In the genomic region with DNA sequence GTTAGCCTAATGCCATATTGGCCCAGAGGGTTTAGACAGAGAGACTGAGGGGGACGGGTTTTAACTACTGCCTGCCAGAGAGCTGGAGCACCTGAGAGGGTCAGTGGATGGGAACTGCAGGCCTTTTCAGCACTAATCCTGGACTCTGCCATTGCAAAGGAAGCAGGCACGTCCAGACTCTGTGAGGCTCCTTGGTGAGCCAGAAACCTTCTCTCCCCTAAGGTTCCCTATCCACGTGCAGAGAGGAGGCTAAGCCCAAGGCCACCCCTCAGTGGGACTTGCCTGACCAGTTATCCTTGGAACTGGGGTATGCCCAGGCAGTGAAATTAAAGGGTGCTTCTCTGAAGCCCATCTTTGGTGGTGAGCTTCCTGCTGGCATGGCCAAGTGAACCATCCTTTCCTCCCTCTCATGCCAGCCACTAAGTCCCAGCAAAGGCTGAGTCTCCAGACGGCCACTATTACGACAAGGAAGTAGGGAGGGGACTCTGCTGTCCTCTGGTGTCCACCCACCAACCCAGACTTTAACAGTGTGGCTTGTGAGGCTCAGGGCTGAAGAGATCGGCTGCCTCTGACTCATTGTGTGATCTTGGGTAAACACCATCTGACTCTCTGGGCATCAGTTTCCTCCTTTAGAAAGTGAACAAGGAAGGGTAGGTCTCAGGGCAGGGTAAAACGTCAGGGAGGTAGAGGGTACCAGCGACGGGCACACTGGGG, we compare ENCODE assay signal across 10 cellular contexts. TPM values are rescaled to one million over a fixed set of nuclear protein-coding genes. Genes with fewer than 3 reads are reported as not detected.
DNase-seq lines count a peak whose midpoint lies in the region; ATAC-seq and TF ChIP-seq lines count a peak whose summit lies in the region.
"Had no signal": no experiment of that assay in that cellular context is flagged by ENCODE, and none has a peak within 500 bp of the region (broad histone marks: within the 10 kb centered on the region; RNA-seq: fewer than 3 reads in every experiment).

No MANE protein-coding gene starts in this region.

- H3K27ac ChIP-seq in esophagus muscularis mucosa (replicated peaks in 1 of 4), result peak overlapping the region; percentile 16 to 52 (median 37)
- H3K27ac ChIP-seq in psoas muscle, result peak overlapping the region; percentile 70

- no peaks in the 10 kb centered on the region for H3K9me3 Mint-ChIP-seq in Calu3 (ENCODE audit: low read depth, unreplicated experiment)
- H3K9me3 Mint-ChIP-seq: stimulated activated naive B cell treated with anti-CD40 and anti-IgM and Interleukin-4, amounts not matched to agents 10 μg/mL and 1 μg/mL and 100 μg/mL, for 72 hours had no signal

- H3K4me1 ChIP-seq in esophagus muscularis mucosa, result peaks cover 24 to 50% (median 45%) of the 10 kb centered on the region in 4 donors
- peaks cover 9% of the 10 kb centered on the region for H3K4me1 ChIP-seq in psoas muscle

- 78% methylated on average over 8 of the region's 9 CpGs for WGBS in esophagus muscularis mucosa
- 76 to 81% (median 80%) methylated on average over 9 of the region's 9 CpGs for WGBS in psoas muscle, 3 donors

- H3K27ac Mint-ChIP-seq in Calu3 (ENCODE audit: unreplicated experiment), result peak overlapping the region; percentile 89
- H3K27ac Mint-ChIP-seq: stimulated activated naive B cell treated with anti-CD40 and anti-IgM and Interleukin-4, amounts not matched to agents 10 μg/mL and 1 μg/mL and 100 μg/mL, for 72 hours had no signal

- H3K4me1 Mint-ChIP-seq in Calu3 (ENCODE audit: low read depth, unreplicated experiment), result peaks cover 32% of the 10 kb centered on the region

- no peak for TF ChIP-seq EP300 in esophagus muscularis mucosa (IDR thresholded peaks at IDR 0.05)

- CTCF ChIA-PET in Calu3 (lab: Charles Lee), result interaction anchor here (0.7 to 1.4 kb wide), 5 partner anchors 12 to 89 kb away, joined by 3 to 7 read pairs (median 5); no protein-coding TSS in a partner anchor

- DNase-seq in Calu3 (peak; percentile 82), NCI-H2196 (lab: John Stamatoyannopoulos, UW; ENCODE audit: unreplicated experiment) (peak; percentile 33), esophagus muscularis mucosa (ENCODE audit: extremely low spot score) (no peak), psoas muscle (peak in 1 of 2 donors; percentile 39), left lobe of liver (ENCODE audit: low spot score) (no peak)
- no peak for DNase-seq in stimulated activated naive CD4-positive, alpha-beta T cell treated with Interleukin-2 at 50 U/mL for 16 hours (lab: John Stamatoyannopoulos, UW)
- DNase-seq: amniotic stem cell; stimulated activated naive B cell treated with anti-CD40 and anti-IgM and Interleukin-4, amounts not matched to agents 10 μg/mL and 1 μg/mL and 100 μg/mL, for 72 hours had no signal

- H3K27me3 Mint-ChIP-seq in Calu3 (ENCODE audit: unreplicated experiment), result peaks cover 41% of the 10 kb centered on the region

- intact Hi-C loops in Calu3 (cut with micrococcal nuclease; ENCODE audit: unreplicated experiment) (loop anchor here (2.0 kb wide), 1 partner anchor 36 kb away; no protein-coding TSS in a partner anchor), esophagus muscularis mucosa (cut with DNase I) (no loop called here), psoas muscle (cut with DNase I) (no loop called here)

- H3K36me3 Mint-ChIP-seq in Calu3 (ENCODE audit: insufficient read depth, unreplicated experiment), result peaks cover 27% of the 10 kb centered on the region
- H3K36me3 Mint-ChIP-seq: stimulated activated naive B cell treated with anti-CD40 and anti-IgM and Interleukin-4, amounts not matched to agents 10 μg/mL and 1 μg/mL and 100 μg/mL, for 72 hours had no signal

- TF ChIP-seq CTCF in Calu3 (IDR thresholded peaks at IDR 0.05; ENCODE audit: unreplicated experiment) (peak; percentile 20), esophagus muscularis mucosa (IDR thresholded peaks at IDR 0.05) (no peak), psoas muscle (IDR thresholded peaks at IDR 0.05) (no peak)

- H3K4me3 ChIP-seq in esophagus muscularis mucosa, result no peak overlapping the region
- H3K4me3 ChIP-seq in psoas muscle, result no peak overlapping the region

- no peaks in the 10 kb centered on the region for H3K36me3 ChIP-seq in esophagus muscularis mucosa
- H3K36me3 ChIP-seq in psoas muscle (ENCODE audit: insufficient read depth in 1 of 2, low read depth in 1 of 2), result no peaks in the 10 kb centered on the region

- H3K27me3 ChIP-seq in esophagus muscularis mucosa (peaks cover 0 to 30% (median 7%) of the 10 kb centered on the region in 4 donors), psoas muscle (ENCODE audit: insufficient read depth in 3 of 3, low read length in 2 of 3) (peaks cover 0 to 14% (median 0%) of the 10 kb centered on the region in 3 donors)

- ATAC-seq in psoas muscle, result peak in 3 of 4 donors; percentile 19 to 34 (median 27)
- no peak for ATAC-seq in HG02973 (IDR thresholded peaks at IDR 0.05; ENCODE audit: unreplicated experiment)
- no peak for ATAC-seq in left lobe of liver
- ATAC-seq in activated CD4-positive, CD25-positive, alpha-beta regulatory T cell treated with anti-CD3 and anti-CD28 coated beads, Interleukin-2, amount 50 U/mL, for 24 hours, result no peak

- TSS peak; percentile 51 for BruUV-seq in Calu3 (replicated peaks; lab: Mats Ljungman, UMichigan)

- H3K9me3 ChIP-seq in esophagus muscularis mucosa, result no peaks in the 10 kb centered on the region
- H3K9me3 ChIP-seq in psoas muscle, result no peaks in the 10 kb centered on the region

- no peak for TF ChIP-seq POLR2A in esophagus muscularis mucosa (IDR thresholded peaks at IDR 0.05; ENCODE audit: low read depth)

- H3K4me3 Mint-ChIP-seq in Calu3 (ENCODE audit: low read depth, unreplicated experiment), result peak overlapping the region; percentile 20
- H3K4me3 Mint-ChIP-seq: stimulated activated naive B cell treated with anti-CD40 and anti-IgM and Interleukin-4, amounts not matched to agents 10 μg/mL and 1 μg/mL and 100 μg/mL, for 72 hours had no signal

RNA-seq across cellular contexts. Expression of gene MLPH, which starts 3.9 kb away (rescaled TPM):
- total RNA-seq in Calu3 (2022) (39.8 and 47.2 TPM in 2 replicates), esophagus muscularis mucosa (1 to 10 TPM; 5.3 to 8.7 (median 7.8) TPM), psoas muscle (1 to 10 TPM in 3 of 4 donors, under 1 TPM in 1; 0.91 to 7.8 (median 3.2) TPM), left lobe of liver (55.0 TPM)
- 1 to 10 TPM; 1.4 to 5.6 (median 1.9) TPM for polyA plus RNA-seq in psoas muscle

Comparison
In these comparisons a context has a peak if more than half of its experiments do, and no peak if none do; other contexts are left out.
1. DNase-seq: peak in Calu3 (single experiment) and NCI-H2196 (single experiment); none in esophagus muscularis mucosa (single experiment), stimulated activated naive CD4-positive, alpha-beta T cell treated with Interleukin-2 at 50 U/mL for 16 hours (single experiment) and left lobe of liver (single experiment).
2. ATAC-seq: peak in psoas muscle (3 of 4); none in HG02973 (single experiment), left lobe of liver (single experiment) and activated CD4-positive, CD25-positive, alpha-beta regulatory T cell treated with anti-CD3 and anti-CD28 coated beads, Interleukin-2, amount 50 U/mL, for 24 hours (0 of 2).